In the genomic region with DNA sequence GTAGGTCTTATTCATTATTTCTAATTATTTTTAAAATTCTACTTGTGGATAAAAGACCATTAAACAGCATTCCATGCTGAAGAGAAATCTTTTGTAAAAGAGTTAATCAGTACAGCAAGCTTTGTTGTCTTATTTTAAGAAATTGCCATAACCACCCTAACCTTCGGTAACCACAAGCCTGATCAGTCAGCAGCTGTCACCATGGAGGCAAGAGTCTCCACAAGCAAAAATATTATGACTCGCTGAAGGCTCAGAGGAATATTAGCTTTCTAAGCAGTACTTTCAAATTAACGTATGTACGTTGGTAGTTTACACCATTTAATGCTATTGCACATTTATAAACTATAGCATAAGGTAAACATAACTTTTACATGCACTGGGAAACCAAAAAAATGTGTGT, we compare ENCODE assay signal across 31 cellular contexts.
"Had no signal": no experiment of that assay in that cellular context is flagged by ENCODE, and none has a peak within 500 bp of the region (broad histone marks: within the 10 kb centered on the region; RNA-seq: fewer than 3 reads in every experiment).

No MANE protein-coding gene starts in this region.

- H3K27ac Mint-ChIP-seq: activated CD4-positive, alpha-beta memory T cell treated with anti-CD3 and anti-CD28 coated beads for 36 hours; activated CD4-positive, alpha-beta T cell treated with anti-CD3 and anti-CD28 coated beads, Interleukin-2, amount 10 ng/mL, durations not matched to agents 24 days and 14 days; activated T-helper 17 cell treated with anti-CD3 and anti-CD28 coated beads, Interleukin-2, amount 50 U/mL, for 72 hours; naive thymus-derived CD4-positive, alpha-beta T cell; T-helper 1 cell treated with Interleukin-12 subunit alpha and Interleukin-12 subunit beta and Interleukin-4 antibody, amounts not matched to agents 30 μg/mL and 1 μg/mL, for 36 hours had no signal

- H3K9ac ChIP-seq: parathyroid adenoma had no signal

- H3K4me3 Mint-ChIP-seq: activated CD4-positive, alpha-beta memory T cell treated with anti-CD3 and anti-CD28 coated beads for 36 hours; activated CD4-positive, alpha-beta T cell treated with anti-CD3 and anti-CD28 coated beads, Interleukin-2, amount 10 ng/mL, durations not matched to agents 24 days and 14 days; activated T-helper 17 cell treated with anti-CD3 and anti-CD28 coated beads, Interleukin-2, amount 50 U/mL, for 72 hours; naive thymus-derived CD4-positive, alpha-beta T cell; neural crest cell; T-helper 1 cell treated with Interleukin-12 subunit alpha and Interleukin-12 subunit beta and Interleukin-4 antibody, amounts not matched to agents 30 μg/mL and 1 μg/mL, for 36 hours had no signal

- H3K4me1 ChIP-seq: esophagus squamous epithelium, heart right ventricle, left ventricle myocardium inferior, parathyroid adenoma, psoas muscle, right atrium auricular region, spleen, tibial nerve had no signal

- H3K27ac ChIP-seq: epithelial cell of prostate, esophagus squamous epithelium, heart right ventricle, left ventricle myocardium inferior, parathyroid adenoma, psoas muscle, right atrium auricular region, spleen, tibial nerve, WERI-Rb-1 had no signal

- H3K79me2 ChIP-seq: parathyroid adenoma had no signal

- DNase-seq: activated CD4-positive, alpha-beta memory T cell treated with anti-CD3 and anti-CD28 coated beads for 36 hours; activated CD4-positive, alpha-beta T cell treated with anti-CD3 and anti-CD28 coated beads, Interleukin-2, amount 10 ng/mL, durations not matched to agents 24 days and 14 days; activated CD4-positive, CD25-positive, alpha-beta regulatory T cell treated with anti-CD3 and anti-CD28 coated beads, Interleukin-2, amount 50 U/mL, for 72 hours; activated CD8-positive, alpha-beta memory T cell treated with anti-CD3 and anti-CD28 coated beads, Interleukin-2, amount 50 U/mL, for 4 hours; activated gamma-delta T cell treated with Interleukin-2 at 50 U/mL for 16 hours; activated naive CD4-positive, alpha-beta T cell treated with anti-CD3 and anti-CD28 coated beads, Interleukin-2, amount 50 U/mL, for 16 hours; activated T-cell treated with anti-CD3 and anti-CD28 coated beads, Interleukin-2, amount 50 U/mL, for 1 hour; amniotic stem cell; effector CD8-positive, alpha-beta T cell; esophagus squamous epithelium; foreskin melanocyte; heart right ventricle; left ventricle myocardium inferior; naive thymus-derived CD4-positive, alpha-beta T cell; occipital lobe; psoas muscle; spleen; stimulated activated naive CD4-positive, alpha-beta T cell treated with Interleukin-2 at 50 U/mL for 16 hours; T-helper 9 cell; WERI-Rb-1 had no signal

- H3K27me3 ChIP-seq: esophagus squamous epithelium, heart right ventricle, right atrium auricular region, spleen, tibial nerve had no signal

- H2AFZ ChIP-seq: parathyroid adenoma had no signal

- H3K9me3 ChIP-seq: esophagus squamous epithelium, heart right ventricle, left ventricle myocardium inferior, psoas muscle, right atrium auricular region, tibial nerve had no signal

- H3K36me3 Mint-ChIP-seq: activated CD4-positive, alpha-beta memory T cell treated with anti-CD3 and anti-CD28 coated beads for 36 hours; naive thymus-derived CD4-positive, alpha-beta T cell had no signal

- H3K4me3 ChIP-seq: esophagus squamous epithelium, heart right ventricle, left ventricle myocardium inferior, lung, psoas muscle, right atrium auricular region, spleen, tibial nerve had no signal

- H3K4me1 Mint-ChIP-seq: activated CD4-positive, alpha-beta T cell treated with anti-CD3 and anti-CD28 coated beads, Interleukin-2, amount 10 ng/mL, durations not matched to agents 24 days and 14 days; activated T-helper 17 cell treated with anti-CD3 and anti-CD28 coated beads, Interleukin-2, amount 50 U/mL, for 72 hours; naive thymus-derived CD4-positive, alpha-beta T cell; neural crest cell had no signal

- ATAC-seq: activated T-helper 17 cell treated with anti-CD3 and anti-CD28 coated beads, Interleukin-2, amount 50 U/mL, for 72 hours; heart right ventricle; naive thymus-derived CD4-positive, alpha-beta T cell; psoas muscle had no signal

- FAIRE-seq: bronchial epithelial cell, colon, TTC549 had no signal

- H3K36me3 ChIP-seq: esophagus squamous epithelium, heart right ventricle, left ventricle myocardium inferior, right atrium auricular region, spleen, tibial nerve, WERI-Rb-1 had no signal

- H3K27me3 Mint-ChIP-seq: activated CD4-positive, alpha-beta memory T cell treated with anti-CD3 and anti-CD28 coated beads for 36 hours; activated CD4-positive, alpha-beta T cell treated with anti-CD3 and anti-CD28 coated beads, Interleukin-2, amount 10 ng/mL, durations not matched to agents 24 days and 14 days; activated T-helper 17 cell treated with anti-CD3 and anti-CD28 coated beads, Interleukin-2, amount 50 U/mL, for 72 hours; naive thymus-derived CD4-positive, alpha-beta T cell had no signal
